Comparison of ENCODE assay signal across 23 cellular contexts in the genomic region with DNA sequence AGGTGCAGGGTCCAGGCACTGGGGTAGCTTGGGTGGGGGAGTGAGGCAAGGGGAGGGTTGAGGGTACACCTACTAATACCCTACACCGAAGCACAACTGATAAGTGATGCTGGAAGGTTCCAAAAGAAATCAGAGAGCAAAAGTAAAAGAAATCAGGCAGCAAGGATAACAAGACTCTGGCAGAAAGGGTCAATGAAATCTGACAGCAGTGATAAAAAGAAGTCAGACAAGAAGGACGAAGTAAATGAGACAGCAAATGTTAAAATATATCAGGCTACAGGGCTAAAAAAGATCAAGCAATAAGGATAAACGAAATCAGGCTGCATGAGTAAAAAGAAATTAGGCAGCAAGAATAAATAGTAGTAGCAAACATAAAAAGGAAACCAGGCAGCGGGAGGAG. TPM values are rescaled to one million over a fixed set of nuclear protein-coding genes. Genes with fewer than 3 reads are reported as not detected.
DNase-seq lines count a peak whose midpoint lies in the region; ATAC-seq and TF ChIP-seq lines count a peak whose summit lies in the region.
"Had no signal": no experiment of that assay in that cellular context is flagged by ENCODE, and none has a peak within 500 bp of the region (broad histone marks: within the 10 kb centered on the region; RNA-seq: fewer than 3 reads in every experiment).

No MANE protein-coding gene starts in this region.

- H3K27ac ChIP-seq in CD4-positive, alpha-beta memory T cell (ENCODE audit: low read depth, low read length), result no peak overlapping the region
- 0 out of 2 replicates have a peak overlapping the region, but pooled peaks have one; percentile 24 for H3K27ac ChIP-seq in HEK293 (ENCODE audit: extremely low read depth, low read depth, low read length)
- H3K27ac ChIP-seq: BLaER1 treated with 17β-estradiol and CSF1 and Interleukin-3, amounts not matched to agents 10 nM and 100 nM; SK-N-MC had no signal

- peaks cover 28 to 49% (median 37%) of the 10 kb centered on the region in 4 donors for H3K4me1 Mint-ChIP-seq in CD4-positive, alpha-beta memory T cell
- peaks cover 20% of the 10 kb centered on the region for H3K4me1 Mint-ChIP-seq in activated naive CD8-positive, alpha-beta T cell treated with anti-CD3 and anti-CD28 coated beads, Interleukin-2, amount 50 U/mL, for 24 hours
- peaks cover 26% of the 10 kb centered on the region for H3K4me1 Mint-ChIP-seq in nephron progenitor cell

- CTCF ChIA-PET in CD4-positive, alpha-beta memory T cell (lab: Charles Lee; ENCODE audit: partially characterized antibody), result interaction anchor here (1.4 to 1.5 kb wide), 2 partner anchors 18 to 59 kb away, joined by 5 read pairs; no protein-coding TSS in a partner anchor
- CTCF ChIA-PET in HEK293 (lab: Yijun Ruan, JAX), result interaction anchor here (0.5 to 1.5 kb wide), 4 partner anchors 8 to 55 kb away, joined by 3 to 7 read pairs (median 4); no protein-coding TSS in a partner anchor

- peak overlapping the region in 5 of 7 donors; percentile 3 to 76 (median 26) for H3K27ac Mint-ChIP-seq in CD4-positive, alpha-beta memory T cell
- peak overlapping the region; percentile 42 for H3K27ac Mint-ChIP-seq in activated naive CD8-positive, alpha-beta T cell treated with anti-CD3 and anti-CD28 coated beads, Interleukin-2, amount 50 U/mL, for 24 hours
- H3K27ac Mint-ChIP-seq in nephron progenitor cell, result peak overlapping the region; percentile 61

- H3K4me3 Mint-ChIP-seq in CD4-positive, alpha-beta memory T cell, result no peak overlapping the region
- no peak overlapping the region for H3K4me3 Mint-ChIP-seq in activated naive CD8-positive, alpha-beta T cell treated with anti-CD3 and anti-CD28 coated beads, Interleukin-2, amount 50 U/mL, for 24 hours
- H3K4me3 Mint-ChIP-seq in nephron progenitor cell, result no peak overlapping the region

- no peaks in the 10 kb centered on the region for H3K27me3 Mint-ChIP-seq in CD4-positive, alpha-beta memory T cell
- peaks cover 3% of the 10 kb centered on the region for H3K27me3 Mint-ChIP-seq in activated naive CD8-positive, alpha-beta T cell treated with anti-CD3 and anti-CD28 coated beads, Interleukin-2, amount 50 U/mL, for 24 hours
- no peaks in the 10 kb centered on the region for H3K27me3 Mint-ChIP-seq in nephron progenitor cell (ENCODE audit: low read depth, poor library complexity)

- no peak for ATAC-seq in activated naive CD8-positive, alpha-beta T cell treated with anti-CD3 and anti-CD28 coated beads, Interleukin-2, amount 50 U/mL, for 24 hours
- ATAC-seq: HepG2, K562 had no signal

- intact Hi-C loops in CD4-positive, alpha-beta memory T cell (cut with micrococcal nuclease), result no loop called here

- H3K27me3 ChIP-seq in CD4-positive, alpha-beta memory T cell (ENCODE audit: insufficient read depth, low read length), result no peaks in the 10 kb centered on the region
- H3K27me3 ChIP-seq: MG63 had no signal

- TF ChIP-seq CTCF in HEK293 (tag by site-specific recombination; IDR thresholded peaks at IDR 0.05) (no peak), nephron progenitor cell (IDR thresholded peaks at IDR 0.05) (no peak)

- peaks cover 0 to 2% (median 0%) of the 10 kb centered on the region in 8 donors for H3K9me3 Mint-ChIP-seq in CD4-positive, alpha-beta memory T cell
- H3K9me3 Mint-ChIP-seq in activated naive CD8-positive, alpha-beta T cell treated with anti-CD3 and anti-CD28 coated beads, Interleukin-2, amount 50 U/mL, for 24 hours, result no peaks in the 10 kb centered on the region
- H3K9me3 Mint-ChIP-seq in nephron progenitor cell, result no peaks in the 10 kb centered on the region

- H3K4me3 ChIP-seq in CD4-positive, alpha-beta memory T cell (ENCODE audit: low read length in 2 of 2), result no peak overlapping the region
- no peak overlapping the region for H3K4me3 ChIP-seq in HEK293 (ENCODE audit: low read depth, low read length)
- H3K4me3 ChIP-seq: BLaER1 treated with 17β-estradiol and CSF1 and Interleukin-3, amounts not matched to agents 10 nM and 100 nM; K562; MG63; SK-N-MC had no signal

- peaks cover 26% of the 10 kb centered on the region for H3K4me1 ChIP-seq in CD4-positive, alpha-beta memory T cell (ENCODE audit: insufficient read depth, low read length)
- peaks cover 22% of the 10 kb centered on the region for H3K4me1 ChIP-seq in HEK293 (ENCODE audit: control insufficient read depth, insufficient read depth, low read length)

- POLR2A ChIA-PET in CD4-positive, alpha-beta memory T cell (lab: Charles Lee; ENCODE audit: partially characterized antibody), result interaction anchor here (1.5 kb wide), 1 partner anchor 13 kb away, joined by 3 read pairs; no protein-coding TSS in a partner anchor
- POLR2A ChIA-PET in HEK293 (lab: Yijun Ruan, JAX), result interaction anchor here (1.8 kb wide), 1 partner anchor 10 kb away, joined by 6 read pairs; no protein-coding TSS in a partner anchor

- no peaks in the 10 kb centered on the region for H3K9me3 ChIP-seq in CD4-positive, alpha-beta memory T cell (ENCODE audit: control insufficient read depth in 1 of 2, low read length in 2 of 2)
- no peaks in the 10 kb centered on the region; the same call in 1 of the 2 replicates for H3K9me3 ChIP-seq in HEK293 (ENCODE audit: control insufficient read depth, insufficient read depth, low read depth, low read length)
- H3K9me3 ChIP-seq: BLaER1 treated with 17β-estradiol and CSF1 and Interleukin-3, amounts not matched to agents 10 nM and 100 nM; MG63 had no signal

- peaks cover 21 to 53% of the 10 kb centered on the region in 2 donors for H3K36me3 Mint-ChIP-seq in CD4-positive, alpha-beta memory T cell
- H3K36me3 Mint-ChIP-seq in activated naive CD8-positive, alpha-beta T cell treated with anti-CD3 and anti-CD28 coated beads, Interleukin-2, amount 50 U/mL, for 24 hours (ENCODE audit: low read depth), result peaks cover 2% of the 10 kb centered on the region
- H3K36me3 Mint-ChIP-seq in nephron progenitor cell (ENCODE audit: low read depth), result peaks cover 31% of the 10 kb centered on the region

- no peaks in the 10 kb centered on the region for H3K36me3 ChIP-seq in CD4-positive, alpha-beta memory T cell (ENCODE audit: insufficient read depth, low read length)
- H3K36me3 ChIP-seq in HEK293 (ENCODE audit: control insufficient read depth in 2 of 2, insufficient read depth in 1 of 2, low read length in 2 of 2), result peaks cover 37 to 48% of the 10 kb centered on the region in 2 experiments
- H3K36me3 ChIP-seq: MG63 had no signal

- DNase-seq in CD4-positive, alpha-beta memory T cell, result no peak
- no peak for DNase-seq in activated naive CD8-positive, alpha-beta T cell treated with anti-CD3 and anti-CD28 coated beads, Interleukin-2, amount 50 U/mL, for 24 hours
- DNase-seq in nephron progenitor cell (no peak), HT-29 (ENCODE audit: low spot score) (no peak), cerebellar cortex (ENCODE audit: low spot score) (no peak)
- no peak for DNase-seq in activated CD4-positive, CD25-positive, alpha-beta regulatory T cell (lab: John Stamatoyannopoulos, UW)
- DNase-seq: DMS53, GF-D8, MG63, NCI-H1417 treated with DMSO at 0.1 percent for 48 hours, NCI-H187 treated with DMSO at 0.1 percent for 48 hours, NCI-H2107, NCI-H446 treated with DMSO at 0.1 percent for 48 hours, NCI-H526 treated with DMSO at 0.1 percent for 48 hours, SHP77 had no signal

TF ChIP-seq in HEK293, 187 proteins besides CTCF, POLR2A, EP300 and RAD21:
- TF ChIP-seq PRDM1 (tag by site-specific recombination; IDR thresholded peaks at IDR 0.05) (peak; percentile 73), ZNF664 (tag by site-specific recombination; IDR thresholded peaks at IDR 0.05) (peak; percentile 70; the same call in 1 of the 2 replicates)
- TF ChIP-seq, protein P1, sequence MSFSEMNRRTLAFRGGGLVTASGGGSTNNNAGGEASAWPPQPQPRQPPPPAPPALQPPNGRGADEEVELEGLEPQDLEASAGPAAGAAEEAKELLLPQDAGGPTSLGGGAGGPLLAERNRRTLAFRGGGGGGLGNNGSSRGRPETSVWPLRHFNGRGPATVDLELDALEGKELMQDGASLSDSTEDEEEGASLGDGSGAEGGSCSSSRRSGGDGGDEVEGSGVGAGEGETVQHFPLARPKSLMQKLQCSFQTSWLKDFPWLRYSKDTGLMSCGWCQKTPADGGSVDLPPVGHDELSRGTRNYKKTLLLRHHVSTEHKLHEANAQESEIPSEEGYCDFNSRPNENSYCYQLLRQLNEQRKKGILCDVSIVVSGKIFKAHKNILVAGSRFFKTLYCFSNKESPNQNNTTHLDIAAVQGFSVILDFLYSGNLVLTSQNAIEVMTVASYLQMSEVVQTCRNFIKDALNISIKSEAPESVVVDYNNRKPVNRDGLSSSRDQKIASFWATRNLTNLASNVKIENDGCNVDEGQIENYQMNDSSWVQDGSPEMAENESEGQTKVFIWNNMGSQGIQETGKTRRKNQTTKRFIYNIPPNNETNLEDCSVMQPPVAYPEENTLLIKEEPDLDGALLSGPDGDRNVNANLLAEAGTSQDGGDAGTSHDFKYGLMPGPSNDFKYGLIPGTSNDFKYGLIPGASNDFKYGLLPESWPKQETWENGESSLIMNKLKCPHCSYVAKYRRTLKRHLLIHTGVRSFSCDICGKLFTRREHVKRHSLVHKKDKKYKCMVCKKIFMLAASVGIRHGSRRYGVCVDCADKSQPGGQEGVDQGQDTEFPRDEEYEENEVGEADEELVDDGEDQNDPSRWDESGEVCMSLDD (tag by site-specific recombination; IDR thresholded peaks at IDR 0.05), result no peak

RNA-seq across cellular contexts. Expression of a gene that starts 4.7 kb away (rescaled TPM):
- total RNA-seq in CD4-positive, alpha-beta memory T cell, result 10 to 100 TPM; 15.7 to 16.3 TPM
- 1 to 10 TPM in 1 of 2 donors, under 1 TPM in 1; 0.45 to 2.4 TPM for polyA plus RNA-seq in CD4-positive, alpha-beta memory T cell
- total RNA-seq in HT-29 (2014; rRNA removed; shearing (Covaris generic)), result 3.0 and 6.5 TPM in 2 replicates

RNA-seq across cellular contexts. Expression of a gene that starts 32.7 kb away (rescaled TPM):
- 10 to 100 TPM; 12.7 to 17.3 TPM for total RNA-seq in CD4-positive, alpha-beta memory T cell
- polyA plus RNA-seq in CD4-positive, alpha-beta memory T cell, result 1 to 10 TPM; 2.3 to 2.5 TPM
- not detected in 2 replicates for total RNA-seq in HT-29 (2014; rRNA removed; shearing (Covaris generic))
- total RNA-seq: H7, HepG2, LHCN-M2, RPMI7951 had no signal
- polyA plus RNA-seq: HepG2 had no signal

RNA-seq across cellular contexts. Expression of a gene that starts 38.5 kb away (rescaled TPM):
- 10 to 100 TPM; 66.2 to 75.2 TPM for total RNA-seq in CD4-positive, alpha-beta memory T cell
- 100 to 1,000 TPM; 567 to 684 TPM for polyA plus RNA-seq in CD4-positive, alpha-beta memory T cell
- total RNA-seq in HT-29 (2014; rRNA removed; shearing (Covaris generic)), result 0.47 TPM in 1 of 2 replicates, not detected in the other
- total RNA-seq: LHCN-M2 had no signal

RNA-seq across cellular contexts. Expression of a gene that starts 40.5 kb away (rescaled TPM):
- total RNA-seq in CD4-positive, alpha-beta memory T cell, result 10 to 100 TPM; 36.6 to 50.0 TPM
- 1 to 10 TPM; 1.3 to 7.1 TPM for polyA plus RNA-seq in CD4-positive, alpha-beta memory T cell
- 26.6 and 31.0 TPM in 2 replicates for total RNA-seq in HT-29 (2014; rRNA removed; shearing (Covaris generic))

RNA-seq across cellular contexts. Expression of a gene that starts 54.1 kb away (rescaled TPM):
- 10 to 100 TPM; 25.7 to 25.8 TPM for total RNA-seq in CD4-positive, alpha-beta memory T cell
- 10 to 100 TPM; 21.9 to 41.3 TPM for polyA plus RNA-seq in CD4-positive, alpha-beta memory T cell
- 70.6 and 70.7 TPM in 2 replicates for total RNA-seq in HT-29 (2014; rRNA removed; shearing (Covaris generic))

Comparison
In these comparisons a context has a peak if more than half of its experiments do, and no peak if none do; other contexts are left out.
1. RNA of a gene that starts 32.7 kb away (total RNA-seq): 12.7 to 17.3 TPM in CD4-positive, alpha-beta memory T cell; not detected in HT-29; every median in the first group is over 10 times any median in the second.
2. RNA of a gene that starts 38.5 kb away (total RNA-seq): 66.2 to 75.2 TPM in CD4-positive, alpha-beta memory T cell; 0.47 TPM in HT-29; every median in the first group is over 10 times any median in the second.
3. Peak in every context shown above with its lines, with median percentiles within 50 percentile points of each other: H3K27ac Mint-ChIP-seq.